In genomic region chr7:77696057-77696642, GRCh38 we compare ENCODE assay signal across 8 cellular contexts. TPM values are rescaled to one million over a fixed set of nuclear protein-coding genes. Genes with fewer than 3 reads are reported as not detected.
DNase-seq lines count a peak whose midpoint lies in the region; ATAC-seq and TF ChIP-seq lines count a peak whose summit lies in the region.

RSBN1L (plus strand) TSS chr7:77696459; CDS start chr7:77696470, 11 bp downstream.

- H3K27me3 Mint-ChIP-seq in CD4-positive, alpha-beta T cell: no peaks in the 10 kb centered on the region
- no peaks in the 10 kb centered on the region for H3K27me3 Mint-ChIP-seq in activated CD4-positive, alpha-beta memory T cell treated with anti-CD3 and anti-CD28 coated beads for 36 hours

- H3K9me3 ChIP-seq in CD4-positive, alpha-beta T cell (ENCODE audit: control insufficient read depth, low read length): no peaks in the 10 kb centered on the region

- peak within 1 kb of the TSS; percentile 92 for H3K27ac ChIP-seq in CD4-positive, alpha-beta T cell (ENCODE audit: low read depth, low read length)
- peak within 1 kb of the TSS; percentile 89 to 100 (median 99) for H3K27ac ChIP-seq in dorsolateral prefrontal cortex

- peak within 1 kb of the TSS; percentile 99 for H3K27ac Mint-ChIP-seq in CD4-positive, alpha-beta T cell
- H3K27ac Mint-ChIP-seq in activated CD4-positive, alpha-beta memory T cell treated with anti-CD3 and anti-CD28 coated beads for 36 hours: peak within 1 kb of the TSS; percentile 95

- 0 to 2% methylated on average over 31 to 48 of the region's 53 CpGs for WGBS in lower leg skin, 2 donors

- H3K36me3 Mint-ChIP-seq in CD4-positive, alpha-beta T cell (ENCODE audit: low read depth): peaks cover 36% of the 10 kb centered on the region
- H3K36me3 Mint-ChIP-seq in activated CD4-positive, alpha-beta memory T cell treated with anti-CD3 and anti-CD28 coated beads for 36 hours: peaks cover 8% of the 10 kb centered on the region

- POLR2A ChIA-PET in CD4-positive, alpha-beta T cell (lab: Charles Lee): interaction anchor here (0.6 to 3.4 kb wide), 19 partner anchors 9 to 345 kb away, joined by 3 to 31 read pairs (median 5); partner anchors contain the start of genes PHTF2, PTPN12 and TMEM60
- POLR2A ChIA-PET in activated CD4-positive, alpha-beta memory T cell treated with anti-CD3 and anti-CD28 coated beads for 36 hours (lab: Charles Lee): interaction anchor here (0.9 to 1.5 kb wide), 8 partner anchors 11 to 218 kb away, joined by 3 to 7 read pairs (median 3); partner anchors contain the start of genes PHTF2 and TMEM60

- peak; percentile 95 for ATAC-seq in CD4-positive, alpha-beta T cell (ENCODE audit: poor library complexity)
- peak; percentile 96 for ATAC-seq in GM19397 (IDR thresholded peaks at IDR 0.05; ENCODE audit: unreplicated experiment)
- peak; percentile 95 for ATAC-seq in HG03571 (IDR thresholded peaks at IDR 0.05; ENCODE audit: unreplicated experiment)

- TF ChIP-seq POLR2A in lower leg skin (IDR thresholded peaks at IDR 0.05): peak in 1 of 2 donors; percentile 50

- no peaks in the 10 kb centered on the region for H3K9me3 Mint-ChIP-seq in CD4-positive, alpha-beta T cell
- no peaks in the 10 kb centered on the region for H3K9me3 Mint-ChIP-seq in activated CD4-positive, alpha-beta memory T cell treated with anti-CD3 and anti-CD28 coated beads for 36 hours

- intact Hi-C loops in CD4-positive, alpha-beta T cell (cut with DNase I, micrococcal nuclease): loop anchor here (1.0 to 10.0 kb wide), 5 partner anchors 9 to 159 kb away; partner anchors contain the start of genes PHTF2 (in 2 of the 2), TMEM60 (in 2 of the 2) and PTPN12 (in 1 of the 2)
- intact Hi-C loops in activated CD4-positive, alpha-beta memory T cell treated with anti-CD3 and anti-CD28 coated beads for 36 hours (cut with micrococcal nuclease): loop anchor here (1.0 to 5.0 kb wide), 4 partner anchors 36 to 160 kb away; partner anchors contain the start of genes PHTF2 and TMEM60
- intact Hi-C loops in dorsolateral prefrontal cortex (cut with DNase I): loop anchor here (2.0 to 10.0 kb wide), 4 partner anchors 59 to 159 kb away; partner anchors contain the start of genes PHTF2 (in 1 of the 2), PTPN12 (in 1 of the 2) and TMEM60 (in 1 of the 2)
- intact Hi-C loops in lower leg skin (cut with DNase I; ENCODE audit: low total_unique reads): no loop called here

- peak; percentile 55 for TF ChIP-seq CTCF in CD4-positive, alpha-beta T cell (IDR thresholded peaks at IDR 0.05)
- TF ChIP-seq CTCF in dorsolateral prefrontal cortex (IDR thresholded peaks at IDR 0.05 in 54 of 56, conservative IDR thresholded peaks at IDR 0.05 in 2 of 56; ENCODE audit: low read depth in 1 of 56, partially characterized antibody in 56 of 56): peak in 41 of 56 donors; percentile 12 to 57 (median 38)
- TF ChIP-seq CTCF in lower leg skin (IDR thresholded peaks at IDR 0.05): no peak

- DNase-seq in CD4-positive, alpha-beta T cell: peak; percentile 95 to 99 (median 97)
- DNase-seq in NCI-H82 (lab: John Stamatoyannopoulos, UW) (peak; percentile 99), dorsolateral prefrontal cortex (peak; percentile 95 to 100 (median 99)), lower leg skin (ENCODE audit: low spot score in 2 of 2) (peak; percentile 99 to 100)
- peak; percentile 99 for DNase-seq in activated CD4-positive, alpha-beta memory T cell treated with anti-CD3 and anti-CD28 coated beads for 36 hours
- peak; percentile 96 to 97 for DNase-seq in stimulated activated CD4-positive, alpha-beta T cell treated with anti-CD3 and anti-CD28 coated beads, Interleukin-4, amount 100 ng/mL, for 48 hours (ENCODE audit: low read depth in 2 of 2)

- CTCF ChIA-PET in CD4-positive, alpha-beta T cell (lab: Charles Lee): interaction anchor here (0.6 to 2.6 kb wide), 11 partner anchors 9 to 102 kb away, joined by 3 to 10 read pairs (median 4); partner anchors contain the start of genes PHTF2 and TMEM60
- CTCF ChIA-PET in activated CD4-positive, alpha-beta memory T cell treated with anti-CD3 and anti-CD28 coated beads for 36 hours (lab: Charles Lee): interaction anchor here (1.0 to 4.1 kb wide), 5 partner anchors 11 to 64 kb away, joined by 3 to 33 read pairs (median 4); no protein-coding TSS in a partner anchor

- H3K4me1 Mint-ChIP-seq in CD4-positive, alpha-beta T cell (ENCODE audit: low read depth): peaks cover 69% of the 10 kb centered on the region
- H3K4me1 Mint-ChIP-seq in activated CD4-positive, alpha-beta memory T cell treated with anti-CD3 and anti-CD28 coated beads for 36 hours (ENCODE audit: low read depth): peaks cover 48% of the 10 kb centered on the region

- H3K27me3 ChIP-seq in CD4-positive, alpha-beta T cell (ENCODE audit: control insufficient read depth, insufficient read depth, low read length): no peaks in the 10 kb centered on the region
- H3K27me3 ChIP-seq in dorsolateral prefrontal cortex: no peaks in the 10 kb centered on the region

- H3K4me3 Mint-ChIP-seq in CD4-positive, alpha-beta T cell: peak within 1 kb of the TSS; percentile 100
- H3K4me3 Mint-ChIP-seq in activated CD4-positive, alpha-beta memory T cell treated with anti-CD3 and anti-CD28 coated beads for 36 hours: peak within 1 kb of the TSS; percentile 89

- H3K4me3 ChIP-seq in dorsolateral prefrontal cortex (peak within 1 kb of the TSS; percentile 66 to 100 (median 96)), lower leg skin (ENCODE audit: low read depth, poor library complexity, severe bottlenecking) (peak within 1 kb of the TSS; percentile 98)

RNA-seq across cellular contexts. Expression of gene RSBN1L, which starts in this region (rescaled TPM):
- 1 to 10 TPM; 9.0 to 9.6 TPM for total RNA-seq in CD4-positive, alpha-beta T cell
- total RNA-seq in activated CD4-positive, alpha-beta memory T cell treated with anti-CD3 and anti-CD28 coated beads for 36 hours: 10 to 100 TPM; 18.5 to 21.1 TPM
- total RNA-seq in dorsolateral prefrontal cortex (10 to 100 TPM; 17.4 to 37.5 (median 26.3) TPM), lower leg skin (10 to 100 TPM; 17.3 to 34.8 (median 25.7) TPM)

Comparison
In these comparisons a context has a peak if more than half of its experiments do, and no peak if none do; other contexts are left out.
1. Peak in every context shown above with its lines: DNase-seq, ATAC-seq, H3K4me3 ChIP-seq and H3K27ac ChIP-seq.
2. CTCF ChIP-seq: peak in CD4-positive, alpha-beta T cell (single experiment) and dorsolateral prefrontal cortex (41 of 56); none in lower leg skin (0 of 3).